35 cellular contexts compared by ENCODE assay signal in genomic region chr14:33191855-33192254, GRCh38.
"Had no signal": no experiment of that assay in that cellular context is flagged by ENCODE, and none has a peak within 500 bp of the region (broad histone marks: within the 10 kb centered on the region; RNA-seq: fewer than 3 reads in every experiment).

No MANE protein-coding gene starts in this region.

- H3K36me3 ChIP-seq: MG63 had no signal

- DNase-seq: Karpas-422, Kasumi-1, MG63, MM.1S, MV-4-11, NCI-H1048, NCI-H1092, NCI-H1092 treated with DMSO at 0.1 percent for 48 hours, NCI-H1105, NCI-H1105 treated with DMSO at 0.1 percent for 48 hours, NCI-H1417, NCI-H1417 treated with DMSO at 0.1 percent for 48 hours, NCI-H1436, NCI-H1436 treated with DMSO at 0.1 percent for 48 hours, NCI-H146, NCI-H1694, NCI-H1694 treated with DMSO at 0.1 percent for 48 hours, NCI-H187, NCI-H187 treated with DMSO at 0.1 percent for 48 hours, NCI-H1930, NCI-H2029, NCI-H2029 treated with DMSO at 0.1 percent for 48 hours, NCI-H2081, NCI-H2081 treated with DMSO at 0.1 percent for 48 hours, NCI-H2107, NCI-H2171, NCI-H2171 treated with DMSO at 0.1 percent for 48 hours, NCI-H2227 treated with DMSO at 0.1 percent for 48 hours, NCI-H226, NCI-H345, NCI-H446, NCI-H446 treated with DMSO at 0.1 percent for 48 hours, NCI-H510A, NCI-H510A treated with DMSO at 0.1 percent for 48 hours, NCI-H524 had no signal

- H3K9me3 ChIP-seq: MG63 had no signal

- H3K4me3 ChIP-seq: MG63 had no signal
